1 cellular context compared by ENCODE assay signal in the genomic region with DNA sequence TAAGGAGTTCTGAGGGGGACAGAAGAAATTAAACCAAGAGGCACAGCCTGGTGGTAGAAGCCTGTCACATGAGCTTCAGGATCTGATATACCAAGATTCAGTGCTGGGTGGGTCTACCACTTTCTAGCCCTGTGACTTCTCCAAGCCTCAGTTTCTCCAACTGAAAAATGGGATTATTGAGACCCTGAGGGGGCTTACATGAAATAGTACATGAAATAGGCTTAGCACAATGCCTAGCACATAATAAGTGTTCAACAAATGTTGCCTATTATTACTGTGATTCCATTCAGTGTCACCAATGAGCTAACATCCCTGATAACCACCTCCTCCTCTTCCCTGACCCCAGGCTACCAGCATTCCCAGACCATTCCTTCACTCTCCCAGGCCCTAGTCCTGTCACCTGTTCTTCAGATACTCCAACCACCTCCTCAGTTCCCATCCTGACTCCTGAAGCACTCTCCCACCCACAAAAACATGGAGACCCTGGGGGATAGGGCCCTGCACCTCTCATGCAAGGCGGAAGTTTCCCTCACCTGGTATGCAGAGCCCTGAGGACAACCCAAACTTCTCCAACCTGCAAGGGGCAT.
TF ChIP-seq lines count a peak whose summit lies in the region.

No MANE protein-coding gene starts in this region.

TF ChIP-seq in HepG2, 621 proteins besides CTCF, POLR2A, EP300 and RAD21:
- TF ChIP-seq JUNB (CRISPR knock-in tag; IDR thresholded peaks at IDR 0.05; ENCODE audit: borderline replicate concordance) (0 out of 2 replicates have a peak, but pooled peaks have one; percentile 20), ZNF629 (CRISPR knock-in tag; conservative IDR thresholded peaks at IDR 0.05) (peak; percentile 67), TARDBP (CRISPR knock-in tag; IDR thresholded peaks at IDR 0.05) (no peak)
